Comparison of ENCODE assay signal across 22 cellular contexts in genomic region chr10:74873803-74874452, GRCh38. TPM values are rescaled to one million over a fixed set of nuclear protein-coding genes. Genes with fewer than 3 reads are reported as not detected.
DNase-seq lines count a peak whose midpoint lies in the region; ATAC-seq and TF ChIP-seq lines count a peak whose summit lies in the region.
"Had no signal": no experiment of that assay in that cellular context is flagged by ENCODE, and none has a peak within 500 bp of the region (broad histone marks: within the 10 kb centered on the region; RNA-seq: fewer than 3 reads in every experiment).

No MANE protein-coding gene starts in this region.

- H3K4me1 ChIP-seq in BLaER1 (peaks cover 54% of the 10 kb centered on the region), GM23338 (ENCODE audit: insufficient read depth) (peaks cover 6% of the 10 kb centered on the region), heart left ventricle (peaks cover 0 to 36% (median 6%) of the 10 kb centered on the region in 12 donors)

- TF ChIP-seq POLR2A in heart left ventricle (IDR thresholded peaks at IDR 0.05), result no peak

- no peaks in the 10 kb centered on the region for H3K27me3 ChIP-seq in BLaER1
- no peaks in the 10 kb centered on the region for H3K27me3 ChIP-seq in GM23338 (ENCODE audit: insufficient read depth)
- no peaks in the 10 kb centered on the region for H3K27me3 ChIP-seq in heart left ventricle
- H3K27me3 ChIP-seq: SJSA1 had no signal

- H3K4me3 Mint-ChIP-seq in GM23338, result no peak overlapping the region
- H3K4me3 Mint-ChIP-seq in memory B cell, result no peak overlapping the region

- ATAC-seq in GM23338 (no peak), memory B cell (ENCODE audit: low read depth) (peak; percentile 51), GM21576 (IDR thresholded peaks at IDR 0.05; ENCODE audit: unreplicated experiment) (no peak), heart left ventricle (no peak), GM19035 (IDR thresholded peaks at IDR 0.05; ENCODE audit: unreplicated experiment) (no peak)
- ATAC-seq: HepG2 had no signal

- H3K4me1 Mint-ChIP-seq in GM23338 (peaks cover 15% of the 10 kb centered on the region), memory B cell (peaks cover 33% of the 10 kb centered on the region)

- H4K20me1 ChIP-seq in BLaER1, result peaks cover 74% of the 10 kb centered on the region
- peaks cover 7% of the 10 kb centered on the region; the same call in 1 of the 2 replicates for H4K20me1 ChIP-seq in GM23338 (replicated peaks; ENCODE audit: insufficient read depth)

- H3K4me3 ChIP-seq in BLaER1 (no peak overlapping the region), GM23338 (no peak overlapping the region), heart left ventricle (no peak overlapping the region)
- H3K4me3 ChIP-seq: HAP-1, SJSA1 had no signal

- H3K36me3 Mint-ChIP-seq in GM23338 (ENCODE audit: low read depth) (no peaks in the 10 kb centered on the region), memory B cell (peaks cover 4% of the 10 kb centered on the region)

- TF ChIP-seq CTCF in GM23338 (conservative IDR thresholded peaks at IDR 0.05; ENCODE audit: low read depth in 2 of 2) (no peak), VCaP (conservative IDR thresholded peaks at IDR 0.05) (no peak), heart left ventricle (IDR thresholded peaks at IDR 0.05) (no peak)

- no peak overlapping the region for H3K27ac ChIP-seq in BLaER1
- peak overlapping the region; percentile 32; the same call in 1 of the 2 replicates for H3K27ac ChIP-seq in GM23338 (ENCODE audit: low read depth)
- peak overlapping the region; percentile 77; the same call in 1 of the 2 replicates for H3K27ac ChIP-seq in VCaP
- H3K27ac ChIP-seq in heart left ventricle, result no peak overlapping the region
- H3K27ac ChIP-seq: SJSA1 had no signal

- no peak overlapping the region for H3K9ac ChIP-seq in BLaER1

- DNase-seq in GM23338 (ENCODE audit: low spot score) (no peak), memory B cell (ENCODE audit: low spot score in 2 of 2) (no peak), heart left ventricle (no peak), COR-L47 (lab: John Stamatoyannopoulos, UW) (no peak)
- DNase-seq: C1 segment of cervical spinal cord, GOT3, KBM-7, MV-4-11, NCI-H1417, NCI-H1694, NCI-H2081, NCI-H2227 treated with DMSO at 0.1 percent for 48 hours, NCI-H526 treated with DMSO at 0.1 percent for 48 hours, Right ventricle myocardium superior, RPMI8226 had no signal

- H3K9me3 ChIP-seq in BLaER1 (no peaks in the 10 kb centered on the region), heart left ventricle (no peaks in the 10 kb centered on the region)
- H3K9me3 ChIP-seq: HAP-1, SJSA1 had no signal

- H3K27me3 Mint-ChIP-seq in GM23338 (ENCODE audit: insufficient read depth, low read depth, poor library complexity), result peaks cover 3% of the 10 kb centered on the region
- H3K27me3 Mint-ChIP-seq in memory B cell, result no peaks in the 10 kb centered on the region

- H3K79me2 ChIP-seq in GM23338 (replicated peaks; ENCODE audit: insufficient read depth), result peaks cover 89% of the 10 kb centered on the region

- intact Hi-C loops in heart left ventricle (cut with DNase I), result no loop called here

- peaks cover 23% of the 10 kb centered on the region for H3K36me3 ChIP-seq in BLaER1
- H3K36me3 ChIP-seq in GM23338 (ENCODE audit: insufficient read depth), result no peaks in the 10 kb centered on the region
- H3K36me3 ChIP-seq in heart left ventricle, result no peaks in the 10 kb centered on the region
- H3K36me3 ChIP-seq: HAP-1, SJSA1 had no signal

- H3K9me3 Mint-ChIP-seq in GM23338 (no peaks in the 10 kb centered on the region), memory B cell (no peaks in the 10 kb centered on the region)

- no peaks in the 10 kb centered on the region for H3K9me2 ChIP-seq in GM23338 (ENCODE audit: insufficient read depth)

- 82 to 92% (median 89%) methylated on average over 5 of the region's 5 CpGs for WGBS in heart left ventricle, 4 donors

- H3F3A ChIP-seq in GM23338 (replicated peaks; ENCODE audit: low read depth), result no peaks in the 10 kb centered on the region

- H3K4me2 ChIP-seq in BLaER1 (peak overlapping the region; percentile 56), GM23338 (no peak overlapping the region)

- H2AFZ ChIP-seq in GM23338, result no peak overlapping the region

- H3K27ac Mint-ChIP-seq in GM23338, result no peak overlapping the region; the same call in 1 of the 2 replicates
- H3K27ac Mint-ChIP-seq in memory B cell, result peak overlapping the region; percentile 83

TF ChIP-seq in GM23338, 12 proteins besides CTCF, POLR2A, EP300 and RAD21:
- TF ChIP-seq JUNB (IDR thresholded peaks at IDR 0.05; ENCODE audit: unreplicated experiment), result no peak
- TF ChIP-seq ETS1 (IDR thresholded peaks at IDR 0.05), result no peak
- TF ChIP-seq EZH2 (IDR thresholded peaks at IDR 0.05; ENCODE audit: low read depth, unreplicated experiment), result no peak
- no peak for TF ChIP-seq NANOG (IDR thresholded peaks at IDR 0.05; ENCODE audit: borderline replicate concordance)
- no peak for TF ChIP-seq ZNF462 (CRISPR knock-in tag; IDR thresholded peaks at IDR 0.05)

RNA-seq across cellular contexts. Expression of gene KAT6B, which starts 47.5 kb away (rescaled TPM):
- total RNA-seq in GM23338 (2014; rRNA removed; shearing (Covaris generic)), result 27.0 and 31.4 TPM in 2 replicates
- 15.4 and 21.3 TPM in 2 replicates for polyA plus RNA-seq in GM23338 (2016; fragmentation: Nextera tagmentation; extraction: Ambion mirVana)
- total RNA-seq in heart left ventricle, result 10 to 100 TPM; 36.8 to 61.3 (median 46.9) TPM
- 10 to 100 TPM; 10.4 to 11.4 TPM for polyA plus RNA-seq in heart left ventricle

Comparison
In these comparisons a context has a peak if more than half of its experiments do, and no peak if none do; other contexts are left out.
1. H3K27ac ChIP-seq: peak in GM23338 (single experiment) and VCaP (single experiment); none in BLaER1 (single experiment) and heart left ventricle (0 of 12).